ENCODE assay signal across 11 cellular contexts in the genomic region with DNA sequence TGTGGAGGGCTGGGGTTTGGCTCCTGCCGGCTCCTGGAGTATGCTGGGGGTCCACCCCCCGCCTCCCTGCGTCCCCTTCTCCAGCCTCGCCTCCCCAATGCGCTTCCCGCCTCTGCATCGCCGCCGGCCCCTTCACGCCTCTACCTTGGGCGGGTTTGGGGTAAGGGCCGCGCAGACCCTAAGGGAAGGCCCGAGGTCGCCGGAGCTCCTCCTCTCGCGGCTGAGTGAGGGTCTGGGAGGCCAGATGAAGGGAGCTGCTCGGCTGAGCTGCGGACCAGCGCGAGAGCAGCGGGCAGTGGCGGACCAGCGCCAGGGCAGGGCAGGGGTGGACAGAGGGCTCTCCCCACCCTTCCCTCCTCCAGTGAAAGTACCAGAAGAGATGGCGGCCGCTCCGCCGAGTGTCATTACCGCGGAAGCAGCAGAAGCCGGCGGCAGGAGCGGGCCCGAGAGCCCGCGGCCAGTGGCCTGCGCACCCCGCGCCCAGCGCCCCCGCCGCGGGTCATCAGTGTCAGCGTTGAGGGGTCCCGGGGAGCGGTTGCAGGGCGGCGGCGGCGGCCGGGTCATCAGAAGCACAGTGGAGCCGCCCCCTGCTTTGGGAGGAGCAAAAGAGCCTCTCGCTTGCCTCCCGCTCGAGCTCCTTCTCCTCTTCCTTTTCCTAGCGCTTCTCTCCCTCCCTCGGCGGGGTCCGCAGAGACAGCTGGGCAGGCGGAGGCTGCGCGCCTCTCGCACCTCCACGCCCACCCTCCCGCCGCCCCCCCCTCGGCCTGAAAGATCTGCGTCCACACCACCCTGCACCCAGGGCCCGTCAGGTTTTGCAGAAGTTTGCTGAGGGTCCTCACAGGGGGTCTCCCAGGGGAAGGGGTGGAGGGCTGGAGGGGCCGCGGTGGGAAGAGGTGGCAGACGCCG.
DNase-seq lines count a peak whose midpoint lies in the region; ATAC-seq and TF ChIP-seq lines count a peak whose summit lies in the region.
"Had no signal": no experiment of that assay in that cellular context is flagged by ENCODE, and none has a peak within 500 bp of the region (broad histone marks: within the 10 kb centered on the region; RNA-seq: fewer than 3 reads in every experiment).

No MANE protein-coding gene starts in this region.

- no peak overlapping the region for H3K27ac Mint-ChIP-seq in activated naive CD8-positive, alpha-beta T cell treated with anti-CD3 and anti-CD28 coated beads, Interleukin-2, amount 50 U/mL, for 24 hours
- H3K27ac Mint-ChIP-seq in activated naive CD8-positive, alpha-beta T cell treated with anti-CD3 and anti-CD28 coated beads for 36 hours = no peak overlapping the region

- H3K4me3 ChIP-seq in esophagus (ENCODE audit: low read depth in 1 of 2, low read length in 2 of 2) (peak overlapping the region; percentile 62 to 64), uterus (peak overlapping the region; percentile 40 to 50)

- H3K27me3 ChIP-seq in esophagus (ENCODE audit: control insufficient read depth in 1 of 2, insufficient read depth in 2 of 2, low read length in 2 of 2) (no peaks in the 10 kb centered on the region), uterus (no peaks in the 10 kb centered on the region)

- TF ChIP-seq CTCF in uterus (IDR thresholded peaks at IDR 0.05) = no peak

- ATAC-seq in activated naive CD8-positive, alpha-beta T cell treated with anti-CD3 and anti-CD28 coated beads, Interleukin-2, amount 50 U/mL, for 24 hours = peak; percentile 17

- H3K9me3 ChIP-seq in esophagus (ENCODE audit: control insufficient read depth in 2 of 2, insufficient read depth in 1 of 2, low read depth in 1 of 2, low read length in 1 of 2) (no peaks in the 10 kb centered on the region), uterus (no peaks in the 10 kb centered on the region)

- H3K9me3 Mint-ChIP-seq in activated naive CD8-positive, alpha-beta T cell treated with anti-CD3 and anti-CD28 coated beads, Interleukin-2, amount 50 U/mL, for 24 hours = no peaks in the 10 kb centered on the region
- no peaks in the 10 kb centered on the region for H3K9me3 Mint-ChIP-seq in activated naive CD8-positive, alpha-beta T cell treated with anti-CD3 and anti-CD28 coated beads for 36 hours

- intact Hi-C loops in uterus (cut with DNase I; ENCODE audit: low total_unique reads) = no loop called here

- no peaks in the 10 kb centered on the region for H3K4me1 Mint-ChIP-seq in activated naive CD8-positive, alpha-beta T cell treated with anti-CD3 and anti-CD28 coated beads, Interleukin-2, amount 50 U/mL, for 24 hours
- H3K4me1 Mint-ChIP-seq in activated naive CD8-positive, alpha-beta T cell treated with anti-CD3 and anti-CD28 coated beads for 36 hours = no peaks in the 10 kb centered on the region
- H3K4me1 Mint-ChIP-seq: naive B cell had no signal

- H3K27ac ChIP-seq in esophagus (ENCODE audit: low read depth in 2 of 2, low read length in 1 of 2) (peak overlapping the region in 1 of 2 donors; percentile 26), uterus (peak overlapping the region; percentile 50 to 63)

- H3K4me1 ChIP-seq in esophagus (ENCODE audit: control insufficient read depth in 2 of 2, insufficient read depth in 2 of 2, low read length in 1 of 2) (peaks cover 0 to 16% of the 10 kb centered on the region in 2 donors), uterus (no peaks in the 10 kb centered on the region)

- 5% methylated on average over 56 to 74 of the region's 74 CpGs for WGBS in esophagus, 2 donors

- no peak overlapping the region for H3K4me3 Mint-ChIP-seq in activated naive CD8-positive, alpha-beta T cell treated with anti-CD3 and anti-CD28 coated beads, Interleukin-2, amount 50 U/mL, for 24 hours
- H3K4me3 Mint-ChIP-seq in activated naive CD8-positive, alpha-beta T cell treated with anti-CD3 and anti-CD28 coated beads for 36 hours = no peak overlapping the region
- H3K4me3 Mint-ChIP-seq: naive B cell had no signal

- no peaks in the 10 kb centered on the region for H3K36me3 Mint-ChIP-seq in activated naive CD8-positive, alpha-beta T cell treated with anti-CD3 and anti-CD28 coated beads, Interleukin-2, amount 50 U/mL, for 24 hours (ENCODE audit: low read depth)
- H3K36me3 Mint-ChIP-seq in activated naive CD8-positive, alpha-beta T cell treated with anti-CD3 and anti-CD28 coated beads for 36 hours = no peaks in the 10 kb centered on the region
- H3K36me3 Mint-ChIP-seq: CD4-positive, CD25-positive, alpha-beta regulatory T cell had no signal

- peaks cover 38% of the 10 kb centered on the region for H3K27me3 Mint-ChIP-seq in activated naive CD8-positive, alpha-beta T cell treated with anti-CD3 and anti-CD28 coated beads, Interleukin-2, amount 50 U/mL, for 24 hours
- H3K27me3 Mint-ChIP-seq in activated naive CD8-positive, alpha-beta T cell treated with anti-CD3 and anti-CD28 coated beads for 36 hours = peaks cover 49% of the 10 kb centered on the region

- TF ChIP-seq POLR2A in uterus (IDR thresholded peaks at IDR 0.05) = no peak

- DNase-seq in activated naive CD8-positive, alpha-beta T cell treated with anti-CD3 and anti-CD28 coated beads, Interleukin-2, amount 50 U/mL, for 24 hours = no peak
- no peak for DNase-seq in activated naive CD8-positive, alpha-beta T cell treated with anti-CD3 and anti-CD28 coated beads for 36 hours
- DNase-seq in myocyte (ENCODE audit: low read depth) = peak; percentile 10
- DNase-seq in uterus = peak in 1 of 2 donors; percentile 32
- no peak for DNase-seq in activated CD4-positive, alpha-beta T cell treated with anti-CD3 and anti-CD28 coated beads, Interleukin-2, amount 50 U/mL, for 1 hour
- no peak for DNase-seq in activated effector memory CD4-positive, alpha-beta T cell treated with Interleukin-2 at 50 U/mL for 16 hours
- DNase-seq in activated T-cell treated with anti-CD3 and anti-CD28 coated beads, Interleukin-2, amount 50 U/mL, for 48 hours = no peak
- DNase-seq: activated CD8-positive, alpha-beta memory T cell treated with anti-CD3 and anti-CD28 coated beads for 24 hours; CD4-positive, CD25-positive, alpha-beta regulatory T cell; naive B cell had no signal

- H3K36me3 ChIP-seq in esophagus (ENCODE audit: control insufficient read depth in 2 of 2, insufficient read depth in 2 of 2, low read length in 1 of 2) (no peaks in the 10 kb centered on the region), uterus (no peaks in the 10 kb centered on the region)
